ENCODE assay signal across 27 cellular contexts in genomic region chr10:88478256-88478655, GRCh38.
A peak's percentile ranks its signal among the peaks of the same experiment; 100 is the strongest.
DNase-seq lines count a peak whose midpoint lies in the region; ATAC-seq, FAIRE-seq and TF ChIP-seq lines count a peak whose summit lies in the region.
"Had no signal": no experiment of that assay in that cellular context is flagged by ENCODE, and none has a peak within 500 bp of the region (broad histone marks: within the 10 kb centered on the region; RNA-seq: fewer than 3 reads in every experiment).

No MANE protein-coding gene starts in this region.

- peaks cover 4% of the 10 kb centered on the region for H3K9me3 ChIP-seq in adipocyte (ENCODE audit: control insufficient read depth, low read length)
- H3K9me3 ChIP-seq: pancreas had no signal

- TF ChIP-seq POLR2A in GM12891 (IDR thresholded peaks at IDR 0.05; ENCODE audit: low read depth, low read length) = no peak
- TF ChIP-seq POLR2A in GM18505 (IDR thresholded peaks at IDR 0.05; ENCODE audit: borderline replicate concordance, extremely low read depth, insufficient read depth, insufficient read length) = no peak

- H3K36me3 ChIP-seq in adipocyte (ENCODE audit: control insufficient read depth, insufficient read depth, low read length, severe bottlenecking) = no peaks in the 10 kb centered on the region
- H3K36me3 ChIP-seq: pancreas had no signal

- DNase-seq in DMS 273 treated with DMSO at 0.1 percent for 48 hours (lab: John Stamatoyannopoulos, UW) = peak; percentile 22
- DNase-seq in GM12891 (ENCODE audit: insufficient read length, low spot score) = no peak
- DNase-seq in adipocyte (ENCODE audit: low read depth) = peak; percentile 54
- peak; percentile 15 for DNase-seq in fibroblast of the aortic adventitia (ENCODE audit: low read depth)
- no peak for DNase-seq in KG1 (lab: John Stamatoyannopoulos, UW)
- DNase-seq: activated CD4-positive, alpha-beta T cell treated with anti-CD3 and anti-CD28 coated beads for 1 hour; activated CD8-positive, alpha-beta T cell treated with anti-CD3 and anti-CD28 coated beads for 36 hours; anterior cingulate cortex; C1 segment of cervical spinal cord; caudate nucleus; COR-L47; DMS79 treated with DMSO at 0.1 percent for 48 hours; H7; head of caudate nucleus; IMR-90; NCI-H1092 treated with DMSO at 0.1 percent for 48 hours; NCI-H2029; NCI-H2227 treated with DMSO at 0.1 percent for 48 hours; NCI-H748 treated with DMSO at 0.1 percent for 48 hours; nephron progenitor cell; pancreas; stimulated activated CD4-positive, alpha-beta T cell treated with anti-CD3 and anti-CD28 coated beads, Interleukin-12 subunit alpha, Interleukin-12 subunit beta, amount 100 ng/mL, for 4 hours; stimulated activated CD4-positive, alpha-beta T cell treated with anti-CD3 and anti-CD28 coated beads, Interleukin-4, amount 100 ng/mL, for 1 hour had no signal

- H3K27me3 ChIP-seq in adipocyte (replicated peaks; ENCODE audit: control insufficient read depth, insufficient read depth, low read length) = no peaks in the 10 kb centered on the region
- H3K27me3 ChIP-seq: pancreas had no signal

- ATAC-seq in GM19455 (IDR thresholded peaks at IDR 0.05; ENCODE audit: unreplicated experiment) (no peak), GM18505 (IDR thresholded peaks at IDR 0.05; ENCODE audit: unreplicated experiment) (no peak)
- ATAC-seq: activated CD8-positive, alpha-beta T cell treated with anti-CD3 and anti-CD28 coated beads for 36 hours; activated naive CD4-positive, alpha-beta T cell treated with anti-CD3 and anti-CD28 coated beads, Interleukin-2, amount 50 U/mL, for 72 hours; pancreas; SK-N-SH treated with all-trans-retinoic acid at 6 μM for 48 hours had no signal

- H3K9ac ChIP-seq in adipocyte (ENCODE audit: low read length) = no peak overlapping the region

- no peak for TF ChIP-seq CTCF in fibroblast of the aortic adventitia (IDR thresholded peaks at IDR 0.05; ENCODE audit: insufficient read depth, low read length)

- FAIRE-seq in GM12891 (lab: Jason Lieb, UNC) = peak; percentile 55
- FAIRE-seq: pancreas had no signal

- H3K4me3 ChIP-seq in adipocyte (ENCODE audit: low read length) = no peak overlapping the region
- no peak overlapping the region for H3K4me3 ChIP-seq in fibroblast of the aortic adventitia (ENCODE audit: low read depth, low read length)
- H3K4me3 ChIP-seq: pancreas had no signal

- H3K4me1 ChIP-seq in adipocyte (ENCODE audit: control insufficient read depth, insufficient read depth, low read length) = peaks cover 27% of the 10 kb centered on the region

TF ChIP-seq in GM12891, 5 proteins besides CTCF, POLR2A, EP300 and RAD21:
- TF ChIP-seq POU2F2 (IDR thresholded peaks at IDR 0.05; ENCODE audit: low read depth, low read length) (no peak), SPI1 (IDR thresholded peaks at IDR 0.05; ENCODE audit: low read depth, low read length) (no peak), TAF1 (IDR thresholded peaks at IDR 0.05; ENCODE audit: low read depth, low read length) (no peak), POLR2AphosphoS5 (IDR thresholded peaks at IDR 0.05; ENCODE audit: low read depth, low read length) (no peak)
TF ChIP-seq in GM12891: peak in this region for 0.

Comparison
In these comparisons a context has a peak if more than half of its experiments do, and no peak if none do; other contexts are left out.
1. DNase-seq: peak in DMS 273 treated with DMSO at 0.1 percent for 48 hours (single experiment), adipocyte (single experiment) and fibroblast of the aortic adventitia (single experiment); none in GM12891 (single experiment) and KG1 (single experiment).